ENCODE assay signal across 8 cellular contexts in genomic region chr18:34224423-34225217, GRCh38. TPM values are rescaled to one million over a fixed set of nuclear protein-coding genes. Genes with fewer than 3 reads are reported as not detected.
A peak's percentile ranks its signal among the peaks of the same experiment; 100 is the strongest.
DNase-seq lines count a peak whose midpoint lies in the region; ATAC-seq and TF ChIP-seq lines count a peak whose summit lies in the region.

TSS of gene NOL4 (minus strand) at chr18:34224913. CDS start at chr18:34223253, 1,660 bp downstream.

- no peaks in the 10 kb centered on the region for H3K9me3 ChIP-seq in PC-9 (ENCODE audit: insufficient read depth, low read depth)

- BruUV-seq in PC-9 (replicated peaks; lab: Mats Ljungman, UMichigan): no TSS peak

- H3K36me3 Mint-ChIP-seq in activated CD4-positive, alpha-beta T cell treated with anti-CD3 and anti-CD28 coated beads for 36 hours (ENCODE audit: low read depth): no peaks in the 10 kb centered on the region
- H3K36me3 Mint-ChIP-seq in neural crest cell (ENCODE audit: low read depth): no peaks in the 10 kb centered on the region

- H3K4me2 ChIP-seq in PC-9: peak within 1 kb of the TSS; percentile 51

- CTCF ChIA-PET in activated CD4-positive, alpha-beta T cell treated with anti-CD3 and anti-CD28 coated beads for 36 hours (lab: Charles Lee): no interaction called here
- CTCF ChIA-PET in PC-9 (lab: Charles Lee): interaction anchor here (0.6 kb wide), 1 partner anchor 424 kb away, joined by 3 read pairs; no protein-coding TSS in a partner anchor

- ATAC-seq in activated CD4-positive, alpha-beta T cell treated with anti-CD3 and anti-CD28 coated beads for 36 hours: no peak
- ATAC-seq in GM18520 (IDR thresholded peaks at IDR 0.05; ENCODE audit: unreplicated experiment) (no peak), HG03039 (IDR thresholded peaks at IDR 0.05; ENCODE audit: unreplicated experiment) (no peak)

- H3K9me2 ChIP-seq in PC-9 (ENCODE audit: insufficient read depth): no peaks in the 10 kb centered on the region

- H3K4me1 Mint-ChIP-seq in activated CD4-positive, alpha-beta T cell treated with anti-CD3 and anti-CD28 coated beads for 36 hours: peaks cover 2% of the 10 kb centered on the region
- H3K4me1 Mint-ChIP-seq in neural crest cell: peaks cover 22% of the 10 kb centered on the region

- H3K4me3 Mint-ChIP-seq in activated CD4-positive, alpha-beta T cell treated with anti-CD3 and anti-CD28 coated beads for 36 hours: no peak within 1 kb of the TSS
- peak within 1 kb of the TSS; percentile 89 for H3K4me3 Mint-ChIP-seq in neural crest cell

- no peak within 1 kb of the TSS for H3K27ac ChIP-seq in PC-9

- DNase-seq in activated CD4-positive, alpha-beta T cell treated with anti-CD3 and anti-CD28 coated beads for 36 hours: peak; percentile 16
- no peak for DNase-seq in activated CD4-positive, alpha-beta T cell treated with anti-CD3 and anti-CD28 coated beads, Interleukin-2, amount 50 U/mL, for 4 hours
- DNase-seq in PC-9 (no peak), fibroblast of villous mesenchyme (ENCODE audit: low read depth) (no peak), neural crest cell (ENCODE audit: low read depth, low spot score) (peak; percentile 63), Kasumi-1 (lab: John Stamatoyannopoulos, UW) (no peak)

- H4K20me1 ChIP-seq in PC-9 (ENCODE audit: insufficient read depth): no peaks in the 10 kb centered on the region

- H3K27ac Mint-ChIP-seq in activated CD4-positive, alpha-beta T cell treated with anti-CD3 and anti-CD28 coated beads for 36 hours: no peak within 1 kb of the TSS
- H3K27ac Mint-ChIP-seq in neural crest cell (ENCODE audit: unreplicated experiment): no peak within 1 kb of the TSS

- H3K9me3 Mint-ChIP-seq in activated CD4-positive, alpha-beta T cell treated with anti-CD3 and anti-CD28 coated beads for 36 hours (ENCODE audit: low read depth): peaks cover 6% of the 10 kb centered on the region
- H3K9me3 Mint-ChIP-seq in neural crest cell: no peaks in the 10 kb centered on the region

- peaks cover 9% of the 10 kb centered on the region for H3K27me3 ChIP-seq in PC-9 (ENCODE audit: insufficient read depth, low read depth)

- TF ChIP-seq CTCF in PC-9 (conservative IDR thresholded peaks at IDR 0.05): no peak
- no peak for TF ChIP-seq CTCF in fibroblast of villous mesenchyme (IDR thresholded peaks at IDR 0.05; ENCODE audit: insufficient read depth, low read depth, low read length)
- TF ChIP-seq CTCF in neural crest cell (conservative IDR thresholded peaks at IDR 0.05): peak; percentile 63

- no peaks in the 10 kb centered on the region for H3K79me2 ChIP-seq in PC-9 (ENCODE audit: low read depth)

- H3K27me3 Mint-ChIP-seq in activated CD4-positive, alpha-beta T cell treated with anti-CD3 and anti-CD28 coated beads for 36 hours: peaks cover 37% of the 10 kb centered on the region
- H3K27me3 Mint-ChIP-seq in neural crest cell (ENCODE audit: low read depth): peaks cover 95% of the 10 kb centered on the region

- POLR2A ChIA-PET in activated CD4-positive, alpha-beta T cell treated with anti-CD3 and anti-CD28 coated beads for 36 hours (lab: Charles Lee): no interaction called here
- POLR2A ChIA-PET in PC-9 (lab: Charles Lee; ENCODE audit: unreplicated experiment): no interaction called here

- peak within 1 kb of the TSS; percentile 33; the same call in 1 of the 2 replicates for H3K4me3 ChIP-seq in PC-9
- peak within 1 kb of the TSS; percentile 23 for H3K4me3 ChIP-seq in fibroblast of villous mesenchyme (ENCODE audit: low read depth, low read length)

- no peaks in the 10 kb centered on the region for H3K4me1 ChIP-seq in PC-9 (replicated peaks; ENCODE audit: insufficient read depth)

- H3K36me3 ChIP-seq in PC-9 (ENCODE audit: low read depth): no peaks in the 10 kb centered on the region

- no peak within 1 kb of the TSS for H2AFZ ChIP-seq in PC-9

- intact Hi-C loops in activated CD4-positive, alpha-beta T cell treated with anti-CD3 and anti-CD28 coated beads for 36 hours (cut with DNase I, micrococcal nuclease): no loop called here
- intact Hi-C loops in PC-9 (cut with micrococcal nuclease; ENCODE audit: unreplicated experiment): no loop called here

- no peaks in the 10 kb centered on the region for H3F3A ChIP-seq in PC-9 (ENCODE audit: insufficient read depth, low read depth)

RNA-seq across cellular contexts. Expression of gene NOL4, which starts in this region (rescaled TPM):
- not detected for total RNA-seq in activated CD4-positive, alpha-beta T cell treated with anti-CD3 and anti-CD28 coated beads for 36 hours
- total RNA-seq in PC-9 (2021) (not detected in 2 replicates), fibroblast of villous mesenchyme (not detected in 2 replicates), neural crest cell (0.14 and 0.63 TPM in 2 replicates)

Comparison
In these comparisons a context has a peak if more than half of its experiments do, and no peak if none do; other contexts are left out.
1. Peak in DNase-seq in activated CD4-positive, alpha-beta T cell treated with anti-CD3 and anti-CD28 coated beads for 36 hours; RNA of the gene not detected or under 1 TPM.
2. Peak in DNase-seq in neural crest cell; RNA of the gene not detected or under 1 TPM.